1 cellular context compared by ENCODE assay signal in genomic region chr5:180860887-180861822, GRCh38.
TF ChIP-seq lines count a peak whose summit lies in the region.

ZFP62 (minus strand) TSS chr5:180861276; CDS start chr5:180861219, 57 bp downstream.

TF ChIP-seq in GM12878, 131 proteins besides CTCF, POLR2A, EP300 and RAD21 (continued from another document and continues in another):
- TF ChIP-seq SMARCA5 (IDR thresholded peaks at IDR 0.05), result 0 out of 2 replicates have a peak, but pooled peaks have one; percentile 19
- no peak for TF ChIP-seq NFYA (IDR thresholded peaks at IDR 0.05; ENCODE audit: borderline replicate concordance, low read depth, low read length)
- 0 out of 2 replicates have a peak, but pooled peaks have one; percentile 41 for TF ChIP-seq MTA2 (IDR thresholded peaks at IDR 0.05; ENCODE audit: low read depth)
- TF ChIP-seq CREM (IDR thresholded peaks at IDR 0.05; ENCODE audit: low read depth), result 0 out of 2 replicates have a peak, but pooled peaks have one; percentile 2
- TF ChIP-seq POLR2AphosphoS2 (IDR thresholded peaks at IDR 0.05; ENCODE audit: low read depth, low read length), result no peak
- no peak for TF ChIP-seq USF2 (IDR thresholded peaks at IDR 0.05; ENCODE audit: borderline replicate concordance, low read depth, low read length)
- TF ChIP-seq E2F4 (IDR thresholded peaks at IDR 0.05; ENCODE audit: low read depth, low read length), result no peak; the same call in 1 of the 2 replicates
- peak; percentile 82 for TF ChIP-seq NR2C1 (IDR thresholded peaks at IDR 0.05)
- TF ChIP-seq ZBTB40 (IDR thresholded peaks at IDR 0.05; ENCODE audit: borderline replicate concordance), result peak; percentile 79
- TF ChIP-seq TCF12 (IDR thresholded peaks at IDR 0.05; ENCODE audit: low read depth, low read length), result peak; percentile 65
- no peak; the same call in 1 of the 2 replicates for TF ChIP-seq CHD1 (IDR thresholded peaks at IDR 0.05; ENCODE audit: low read depth, low read length)
- no peak for TF ChIP-seq CBX5 (IDR thresholded peaks at IDR 0.05; ENCODE audit: low read depth)
- TF ChIP-seq STAT3 (IDR thresholded peaks at IDR 0.05; ENCODE audit: low read depth, low read length), result no peak
- peak; percentile 86 for TF ChIP-seq IKZF1 (conservative IDR thresholded peaks at IDR 0.05)
- TF ChIP-seq ETV6 (conservative IDR thresholded peaks at IDR 0.05 in 1 of 2, IDR thresholded peaks at IDR 0.05 in 1 of 2; ENCODE audit: borderline replicate concordance in 1 of 2, low read depth in 1 of 2), result no peak
- TF ChIP-seq SUPT20H (IDR thresholded peaks at IDR 0.05; ENCODE audit: borderline replicate concordance, control insufficient read depth, low read depth, low read length), result no peak
- no peak for TF ChIP-seq SREBF1 (IDR thresholded peaks at IDR 0.05; ENCODE audit: low read length)
- TF ChIP-seq TCF7 (IDR thresholded peaks at IDR 0.05; ENCODE audit: borderline replicate concordance), result no peak
- TF ChIP-seq ZBTB33 (IDR thresholded peaks at IDR 0.05), result no peak
- TF ChIP-seq BCLAF1 (IDR thresholded peaks at IDR 0.05), result no peak
- no peak; the same call in 1 of the 2 replicates for TF ChIP-seq MAX (IDR thresholded peaks at IDR 0.05; ENCODE audit: low read depth, low read length)
- 0 out of 4 replicates have a peak, but pooled peaks of 1 of the 2 experiments have one; percentile 19 for TF ChIP-seq SRF (IDR thresholded peaks at IDR 0.05; ENCODE audit: low read depth in 2 of 2, low read length in 2 of 2)
- TF ChIP-seq ZNF24 (IDR thresholded peaks at IDR 0.05), result 0 out of 2 replicates have a peak, but pooled peaks have one; percentile 47
- TF ChIP-seq KLF5 (IDR thresholded peaks at IDR 0.05; ENCODE audit: partially characterized antibody), result no peak
- no peak for TF ChIP-seq PBX3 (IDR thresholded peaks at IDR 0.05; ENCODE audit: insufficient replicate concordance, low read depth, low read length)
- no peak; the same call in 1 of the 2 replicates for TF ChIP-seq MXI1 (IDR thresholded peaks at IDR 0.05; ENCODE audit: low read depth, low read length)
- no peak for TF ChIP-seq PAX5 (IDR thresholded peaks at IDR 0.05; ENCODE audit: borderline replicate concordance, low read depth, low read length)
- no peak for TF ChIP-seq KAT2A (conservative IDR thresholded peaks at IDR 0.05; ENCODE audit: control insufficient read depth, low read depth, low read length)
- TF ChIP-seq TBL1XR1 (IDR thresholded peaks at IDR 0.05; ENCODE audit: low read depth, low read length), result no peak; the same call in 1 of the 2 replicates
- TF ChIP-seq FOS (IDR thresholded peaks at IDR 0.05; ENCODE audit: borderline replicate concordance, extremely low read depth, insufficient read length), result no peak
- TF ChIP-seq POU2F2 (IDR thresholded peaks at IDR 0.05; ENCODE audit: borderline replicate concordance, low read depth, low read length), result no peak
- TF ChIP-seq SIN3A (IDR thresholded peaks at IDR 0.05; ENCODE audit: low read depth, low read length), result peak; percentile 52; the same call in 1 of the 2 replicates
- TF ChIP-seq ESRRA (IDR thresholded peaks at IDR 0.05; ENCODE audit: low read length), result no peak
- TF ChIP-seq RAD51 (IDR thresholded peaks at IDR 0.05), result peak; percentile 61; the same call in 1 of the 2 replicates
- 0 out of 2 replicates have a peak, but pooled peaks have one; percentile 41 for TF ChIP-seq ASH2L (IDR thresholded peaks at IDR 0.05; ENCODE audit: borderline replicate concordance, low read depth)
- 0 out of 2 replicates have a peak, but pooled peaks have one; percentile 29 for TF ChIP-seq TCF3 (IDR thresholded peaks at IDR 0.05; ENCODE audit: borderline replicate concordance, insufficient read depth, low read depth, low read length)
- no peak for TF ChIP-seq STAT1 (conservative IDR thresholded peaks at IDR 0.05)
- TF ChIP-seq HDGF (IDR thresholded peaks at IDR 0.05), result 0 out of 2 replicates have a peak, but pooled peaks have one; percentile 21
- peak; percentile 40 for TF ChIP-seq USF1 (IDR thresholded peaks at IDR 0.05; ENCODE audit: borderline replicate concordance, extremely low read length, insufficient read depth, low read depth, low read length)
- no peak for TF ChIP-seq CHD4 (IDR thresholded peaks at IDR 0.05)
- no peak for TF ChIP-seq BMI1 (IDR thresholded peaks at IDR 0.05; ENCODE audit: borderline replicate concordance)
- TF ChIP-seq MEF2A (IDR thresholded peaks at IDR 0.05; ENCODE audit: insufficient read depth, low read depth, low read length), result no peak
- TF ChIP-seq JUNB (IDR thresholded peaks at IDR 0.05), result no peak
- no peak for TF ChIP-seq NR2F1 (conservative IDR thresholded peaks at IDR 0.05)
- no peak for TF ChIP-seq EZH2 (IDR thresholded peaks at IDR 0.05; ENCODE audit: borderline replicate concordance, control insufficient read depth, low read depth, low read length)
- TF ChIP-seq BACH1 (IDR thresholded peaks at IDR 0.05; ENCODE audit: borderline replicate concordance), result peak; percentile 34; the same call in 1 of the 2 replicates
- no peak for TF ChIP-seq WRNIP1 (IDR thresholded peaks at IDR 0.05; ENCODE audit: borderline replicate concordance, low read depth, low read length)
- no peak for TF ChIP-seq IRF4 (IDR thresholded peaks at IDR 0.05; ENCODE audit: low read depth, low read length)
- TF ChIP-seq IRF5 (IDR thresholded peaks at IDR 0.05; ENCODE audit: borderline replicate concordance), result no peak
- TF ChIP-seq CHD2 (IDR thresholded peaks at IDR 0.05; ENCODE audit: borderline replicate concordance, low read depth, low read length), result peak; percentile 15
- TF ChIP-seq RBBP5 (conservative IDR thresholded peaks at IDR 0.05), result no peak
- peak; percentile 43; the same call in 1 of the 2 replicates for TF ChIP-seq SREBF2 (IDR thresholded peaks at IDR 0.05; ENCODE audit: low read length)
- TF ChIP-seq GABPA (IDR thresholded peaks at IDR 0.05; ENCODE audit: low read depth), result peak; percentile 89
- 0 out of 2 replicates have a peak, but pooled peaks have one; percentile 17 for TF ChIP-seq RB1 (IDR thresholded peaks at IDR 0.05; ENCODE audit: borderline replicate concordance)
